ENCODE assay signal across 13 cellular contexts in the genomic region with DNA sequence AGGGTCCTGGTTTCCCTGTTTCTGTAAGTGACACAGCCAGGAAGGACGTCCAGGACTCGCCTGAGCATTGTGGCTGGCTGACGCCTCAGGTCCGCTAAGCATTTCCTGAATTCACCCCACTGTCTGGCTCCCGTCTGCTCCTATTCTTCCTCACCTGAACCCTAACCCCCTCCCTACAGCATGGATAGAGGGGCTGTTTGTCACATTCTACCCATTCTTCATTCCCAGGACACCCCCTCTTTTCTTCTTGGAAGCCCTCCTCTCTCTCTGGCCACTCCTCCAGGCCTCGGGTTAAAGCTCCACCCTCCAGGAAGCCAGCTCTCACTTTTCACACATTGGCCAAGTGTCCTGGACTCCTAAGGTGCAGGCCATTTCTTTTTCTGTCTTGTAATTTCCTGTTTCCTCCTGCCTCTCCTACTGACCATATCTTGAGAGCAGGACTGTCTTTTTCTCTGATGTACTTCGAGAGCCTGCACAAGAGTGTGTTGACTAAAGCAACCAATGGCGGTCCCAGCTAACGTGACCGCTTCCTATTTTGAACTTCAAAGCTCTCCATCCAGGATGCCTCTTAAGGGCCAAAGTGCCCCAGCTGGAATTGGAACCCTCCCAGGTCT. TPM values are rescaled to one million over a fixed set of nuclear protein-coding genes. Genes with fewer than 3 reads are reported as not detected.
DNase-seq lines count a peak whose midpoint lies in the region; ATAC-seq and TF ChIP-seq lines count a peak whose summit lies in the region.
"Had no signal": no experiment of that assay in that cellular context is flagged by ENCODE, and none has a peak within 500 bp of the region (broad histone marks: within the 10 kb centered on the region; RNA-seq: fewer than 3 reads in every experiment).

No MANE protein-coding gene starts in this region.

- no peak for TF ChIP-seq CTCF in CD14-positive monocyte (IDR thresholded peaks at IDR 0.05)
- no peak for TF ChIP-seq CTCF in esophagus muscularis mucosa (IDR thresholded peaks at IDR 0.05)
- no peak for TF ChIP-seq CTCF in mucosa of descending colon (IDR thresholded peaks at IDR 0.05)
- no peak for TF ChIP-seq CTCF in sigmoid colon (IDR thresholded peaks at IDR 0.05)

- H3K27ac ChIP-seq in esophagus muscularis mucosa (replicated peaks in 1 of 4) (peak overlapping the region in 3 of 4 donors; percentile 15 to 17 (median 17)), sigmoid colon (peak overlapping the region in 1 of 4 donors; percentile 33)

- peak; percentile 88 for ATAC-seq in mucosa of descending colon
- ATAC-seq in GM18502 (IDR thresholded peaks at IDR 0.05; ENCODE audit: poor library complexity, unreplicated experiment), result no peak
- ATAC-seq in GM21723 (IDR thresholded peaks at IDR 0.05; ENCODE audit: unreplicated experiment), result no peak

- H3K4me1 ChIP-seq in esophagus muscularis mucosa (peaks cover 0 to 9% (median 0%) of the 10 kb centered on the region in 4 donors), mucosa of descending colon (ENCODE audit: low read depth) (no peaks in the 10 kb centered on the region), sigmoid colon (no peaks in the 10 kb centered on the region)

- H3K4me3 ChIP-seq in esophagus muscularis mucosa, result peak overlapping the region in 3 of 4 donors; percentile 16 to 22 (median 21)
- H3K4me3 ChIP-seq in mucosa of descending colon, result no peak overlapping the region
- no peak overlapping the region for H3K4me3 ChIP-seq in sigmoid colon

- H3K27me3 ChIP-seq in esophagus muscularis mucosa (no peaks in the 10 kb centered on the region), sigmoid colon (no peaks in the 10 kb centered on the region)

- peak overlapping the region; percentile 82 to 96 for H3K4me3 Mint-ChIP-seq in CD14-positive monocyte

- no peak for TF ChIP-seq EP300 in esophagus muscularis mucosa (IDR thresholded peaks at IDR 0.05)
- TF ChIP-seq EP300 in sigmoid colon (IDR thresholded peaks at IDR 0.05), result no peak

- H3K4me1 Mint-ChIP-seq in CD14-positive monocyte, result peaks cover 11% of the 10 kb centered on the region

- H3K27me3 Mint-ChIP-seq in CD14-positive monocyte (ENCODE audit: low read depth in 3 of 3), result peaks cover 0 to 2% (median 0%) of the 10 kb centered on the region in 3 donors

- no peaks in the 10 kb centered on the region for H3K36me3 Mint-ChIP-seq in CD14-positive monocyte

- DNase-seq in CD14-positive monocyte (ENCODE audit: low spot score) (no peak), HT-29 (ENCODE audit: low spot score) (peak; percentile 30), esophagus muscularis mucosa (ENCODE audit: extremely low spot score) (no peak), mucosa of descending colon (no peak), sigmoid colon (no peak), NCI-H2171 (lab: John Stamatoyannopoulos, UW) (no peak)
- DNase-seq: activated CD4-positive, alpha-beta T cell treated with anti-CD3 and anti-CD28 coated beads for 4 hours; activated naive CD4-positive, alpha-beta T cell treated with anti-CD3 and anti-CD28 coated beads, Interleukin-2, amount 50 U/mL, for 16 hours; cortex of kidney; SHP77 treated with DMSO at 0.1 percent for 48 hours; stimulated activated naive CD4-positive, alpha-beta T cell had no signal

- H3K9me3 ChIP-seq in esophagus muscularis mucosa (no peaks in the 10 kb centered on the region), mucosa of descending colon (no peaks in the 10 kb centered on the region), sigmoid colon (no peaks in the 10 kb centered on the region)

- WGBS in esophagus muscularis mucosa, result 65% methylated on average over 10 of the region's 10 CpGs
- 63 to 67% methylated on average over 10 of the region's 10 CpGs for WGBS in sigmoid colon, 2 donors

- H3K27ac Mint-ChIP-seq in CD14-positive monocyte, result peak overlapping the region in 4 of 7 donors; percentile 37 to 86 (median 56)

- intact Hi-C loops in CD14-positive monocyte (cut with micrococcal nuclease), result no loop called here
- intact Hi-C loops in esophagus muscularis mucosa (cut with DNase I), result no loop called here
- intact Hi-C loops in mucosa of descending colon (cut with DNase I, micrococcal nuclease), result no loop called here
- intact Hi-C loops in sigmoid colon (cut with DNase I), result no loop called here

- H3K9me3 Mint-ChIP-seq in CD14-positive monocyte, result peaks cover 0 to 2% (median 0%) of the 10 kb centered on the region in 7 donors

- H3K36me3 ChIP-seq in esophagus muscularis mucosa (no peaks in the 10 kb centered on the region), mucosa of descending colon (ENCODE audit: low read depth) (no peaks in the 10 kb centered on the region), sigmoid colon (no peaks in the 10 kb centered on the region)

- TF ChIP-seq POLR2A in esophagus muscularis mucosa (IDR thresholded peaks at IDR 0.05; ENCODE audit: low read depth) (no peak), sigmoid colon (IDR thresholded peaks at IDR 0.05) (no peak)

RNA-seq across cellular contexts. Expression of gene MYMX, which starts 24.2 kb away (rescaled TPM):
- not detected for polyA plus RNA-seq in CD14-positive monocyte
- total RNA-seq in HT-29 (2014; rRNA removed; shearing (Covaris generic)), result not detected in 2 replicates
- total RNA-seq in esophagus muscularis mucosa, result not detected
- total RNA-seq in mucosa of descending colon, result under 1 TPM in 1 of 3 donors, not detected in 2; 0.39 TPM
- total RNA-seq in sigmoid colon, result not detected
- under 1 TPM in 1 of 3 donors, not detected in 2; 0.28 TPM for polyA plus RNA-seq in sigmoid colon

RNA-seq across cellular contexts. Expression of gene SLC29A1, which starts 30.9 kb away (rescaled TPM):
- polyA plus RNA-seq in CD14-positive monocyte (10 to 100 TPM; 14.3 to 15.0 TPM), sigmoid colon (10 to 100 TPM in 2 of 3 donors, 1 to 10 TPM in 1; 4.2 to 24.8 (median 10.8) TPM)
- 30.8 and 33.4 TPM in 2 replicates for total RNA-seq in HT-29 (2014; rRNA removed; shearing (Covaris generic))
- total RNA-seq in esophagus muscularis mucosa (100 to 1,000 TPM in 3 of 4 donors, 10 to 100 TPM in 1; 68.9 to 159 (median 138) TPM), mucosa of descending colon (100 to 1,000 TPM in 1 of 3 donors, 10 to 100 TPM in 2; 12.9 to 140 (median 14.8) TPM), sigmoid colon (100 to 1,000 TPM; 147 to 195 (median 180) TPM)

RNA-seq across cellular contexts. Expression of gene CAPN11, which starts 33.9 kb away (rescaled TPM):
- polyA plus RNA-seq in CD14-positive monocyte (not detected), sigmoid colon (1 to 10 TPM in 1 of 3 donors, under 1 TPM in 2; 0.41 to 1.6 (median 0.60) TPM)
- 0.23 TPM in 1 of 2 replicates, not detected in the other for total RNA-seq in HT-29 (2014; rRNA removed; shearing (Covaris generic))
- total RNA-seq in esophagus muscularis mucosa (under 1 TPM in 3 of 4 donors, not detected in 1; 0.39 to 0.83 (median 0.50) TPM), mucosa of descending colon (1 to 10 TPM in 2 of 3 donors, under 1 TPM in 1; 0.35 to 1.2 (median 1.1) TPM), sigmoid colon (under 1 TPM in 1 of 4 donors, not detected in 3; 0.82 TPM)

RNA-seq across cellular contexts. Expression of gene HSP90AB1, which starts 54.4 kb away (rescaled TPM):
- polyA plus RNA-seq in CD14-positive monocyte (100 to 1,000 TPM; 119 to 145 TPM), sigmoid colon (100 to 1,000 TPM; 182 to 484 (median 320) TPM)
- 751 and 810 TPM in 2 replicates for total RNA-seq in HT-29 (2014; rRNA removed; shearing (Covaris generic))
- total RNA-seq in esophagus muscularis mucosa (100 to 1,000 TPM; 356 to 729 (median 499) TPM), mucosa of descending colon (100 to 1,000 TPM; 322 to 593 (median 399) TPM), sigmoid colon (100 to 1,000 TPM; 442 to 569 (median 518) TPM)

Comparison
In these comparisons a context has a peak if more than half of its experiments do, and no peak if none do; other contexts are left out.
1. H3K4me3 ChIP-seq: peak in esophagus muscularis mucosa (3 of 4); none in mucosa of descending colon (single experiment) and sigmoid colon (0 of 4).